ENCODE assay signal across 13 cellular contexts in genomic region chr3:127014536-127015281, GRCh38. TPM values are rescaled to one million over a fixed set of nuclear protein-coding genes. Genes with fewer than 3 reads are reported as not detected.
DNase-seq lines count a peak whose midpoint lies in the region; ATAC-seq, FAIRE-seq and TF ChIP-seq lines count a peak whose summit lies in the region.
"Had no signal": no experiment of that assay in that cellular context is flagged by ENCODE, and none has a peak within 500 bp of the region (broad histone marks: within the 10 kb centered on the region; RNA-seq: fewer than 3 reads in every experiment).

No MANE protein-coding gene starts in this region.

- peaks cover 24 to 30% of the 10 kb centered on the region in 2 experiments; a peak in 4 of 5 replicates for H3K36me3 ChIP-seq in HepG2 (replicated peaks in 1 of 2; ENCODE audit: control insufficient read depth in 1 of 2, insufficient read depth in 2 of 2, low read length in 2 of 2)
- peaks cover 0 to 5% (median 0%) of the 10 kb centered on the region in 4 donors for H3K36me3 ChIP-seq in right lobe of liver
- peaks cover 85% of the 10 kb centered on the region for H3K36me3 ChIP-seq in HUES6 (ENCODE audit: control insufficient read depth, insufficient read depth, low read length)
- H3K36me3 ChIP-seq in thoracic aorta: peaks cover 39% of the 10 kb centered on the region
- no peaks in the 10 kb centered on the region for H3K36me3 ChIP-seq in MM.1S (replicated peaks; ENCODE audit: insufficient read depth, low read length)

- H3K4me1 ChIP-seq in HepG2 (ENCODE audit: insufficient read depth, low read length) (no peaks in the 10 kb centered on the region), right lobe of liver (no peaks in the 10 kb centered on the region), HUES6 (ENCODE audit: control insufficient read depth, insufficient read depth, low read length) (no peaks in the 10 kb centered on the region), thoracic aorta (ENCODE audit: control insufficient read depth in 1 of 2, low read depth in 2 of 2) (peaks cover 41 to 72% of the 10 kb centered on the region in 2 donors), MM.1S (ENCODE audit: low read length) (no peaks in the 10 kb centered on the region)
- H3K4me1 ChIP-seq: prostate gland had no signal

- TF ChIP-seq RAD21 in HepG2 (CRISPR knock-in tag; IDR thresholded peaks at IDR 0.05): no peak

- no peak for TF ChIP-seq CTCF in HepG2 (CRISPR knock-in tag; IDR thresholded peaks at IDR 0.05)
- TF ChIP-seq CTCF in right lobe of liver (IDR thresholded peaks at IDR 0.05): no peak
- TF ChIP-seq CTCF in thoracic aorta (IDR thresholded peaks at IDR 0.05): no peak
- TF ChIP-seq CTCF in MM.1S (IDR thresholded peaks at IDR 0.05; ENCODE audit: low read length): no peak

- no peak for DNase-seq in HepG2 (ENCODE audit: low spot score)
- DNase-seq in right lobe of liver: no peak
- no peak for DNase-seq in thoracic aorta (ENCODE audit: low spot score)
- no peak for DNase-seq in left lobe of liver (ENCODE audit: low spot score)
- no peak for DNase-seq in Right ventricle myocardium inferior (ENCODE audit: missing footprints)
- no peak for DNase-seq in MM.1S
- DNase-seq: activated T-cell treated with anti-CD3 and anti-CD28 coated beads, Interleukin-2, amount 50 U/mL, for 48 hours; foreskin fibroblast; mucosa of descending colon had no signal

- BruUV-seq in HepG2 (replicated peaks; lab: Mats Ljungman, UMichigan): no TSS peak

- in situ Hi-C loops in HepG2 (cut with HindIII; ENCODE audit: extremely low pct_ligation_motif_present, low pct_unique_long_range_greater_than_20kb): no loop called here

- no peaks in the 10 kb centered on the region for H3K9me2 ChIP-seq in MM.1S (replicated peaks; ENCODE audit: insufficient read depth, low read length)

- no peak for TF ChIP-seq POLR2A in HepG2 (IDR thresholded peaks at IDR 0.05; ENCODE audit: insufficient read depth in 1 of 2, low read depth in 2 of 2, low read length in 2 of 2)
- no peak for TF ChIP-seq POLR2A in right lobe of liver (IDR thresholded peaks at IDR 0.05)

- H3K4me2 ChIP-seq in HepG2 (ENCODE audit: low read depth, low read length) (no peak overlapping the region), MM.1S (ENCODE audit: low read depth, low read length) (no peak overlapping the region)

- H3K9ac ChIP-seq in HepG2 (ENCODE audit: insufficient read depth, low read depth, low read length) (no peak overlapping the region), HUES6 (ENCODE audit: low read length) (no peak overlapping the region), MM.1S (ENCODE audit: low read length) (no peak overlapping the region)

- H3K27ac ChIP-seq in HepG2 (ENCODE audit: extremely low read length, insufficient read depth, low read length) (no peak overlapping the region), right lobe of liver (no peak overlapping the region), HUES6 (ENCODE audit: low read depth, low read length) (0 out of 2 replicates have a peak overlapping the region, but pooled peaks have one; percentile 45), thoracic aorta (peak overlapping the region; percentile 60 to 65), MM.1S (ENCODE audit: low read length) (no peak overlapping the region)
- H3K27ac ChIP-seq: prostate gland had no signal

- no peak for FAIRE-seq in HepG2 (lab: Jason Lieb, UNC)
- FAIRE-seq: A204.1 had no signal

- H2AFZ ChIP-seq in HepG2 (ENCODE audit: low read length) (no peak overlapping the region), MM.1S (ENCODE audit: low read length) (no peak overlapping the region)

- H3K4me3 ChIP-seq in HepG2 (replicated peaks in 1 of 3; ENCODE audit: insufficient read depth in 1 of 3, low read depth in 2 of 3, low read length in 3 of 3) (no peak overlapping the region), right lobe of liver (no peak overlapping the region), HUES6 (ENCODE audit: low read depth, low read length) (no peak overlapping the region), thoracic aorta (no peak overlapping the region), MM.1S (ENCODE audit: low read length) (no peak overlapping the region)
- H3K4me3 ChIP-seq: mucosa of descending colon, prostate gland had no signal

- no peak for TF ChIP-seq EP300 in HepG2 (IDR thresholded peaks at IDR 0.05; ENCODE audit: low read depth in 2 of 2, low read length in 2 of 2)
- TF ChIP-seq EP300 in HepG2 (CRISPR knock-in tag; IDR thresholded peaks at IDR 0.05; ENCODE audit: borderline replicate concordance): no peak

- ATAC-seq in HepG2: no peak
- ATAC-seq in right lobe of liver: no peak
- peak; percentile 32 for ATAC-seq in HG02623 (IDR thresholded peaks at IDR 0.05; ENCODE audit: unreplicated experiment)
- ATAC-seq in thoracic aorta (ENCODE audit: insufficient number of reproducible peaks, low FRiP score, low read depth): no peak
- ATAC-seq in left lobe of liver: no peak
- ATAC-seq in Right ventricle myocardium inferior: no peak
- ATAC-seq: mucosa of descending colon had no signal

- POLR2A ChIA-PET in HepG2 (lab: Yijun Ruan, JAX): no interaction called here

- H3K9me3 ChIP-seq in HepG2 (ENCODE audit: low read length) (no peaks in the 10 kb centered on the region), right lobe of liver (no peaks in the 10 kb centered on the region), HUES6 (ENCODE audit: control insufficient read depth, insufficient read depth, low read depth, low read length) (no peaks in the 10 kb centered on the region), thoracic aorta (no peaks in the 10 kb centered on the region), MM.1S (replicated peaks; ENCODE audit: insufficient read depth, low read length) (no peaks in the 10 kb centered on the region)
- H3K9me3 ChIP-seq: mucosa of descending colon, prostate gland had no signal

- H3K27me3 ChIP-seq in HepG2 (ENCODE audit: control insufficient read depth in 1 of 2, insufficient read depth in 2 of 2, low read length in 2 of 2): no peaks in the 10 kb centered on the region
- H3K27me3 ChIP-seq in right lobe of liver: no peaks in the 10 kb centered on the region
- no peaks in the 10 kb centered on the region for H3K27me3 ChIP-seq in HUES6 (ENCODE audit: control insufficient read depth, insufficient read depth, low read length)
- no peaks in the 10 kb centered on the region for H3K27me3 ChIP-seq in thoracic aorta (replicated peaks; ENCODE audit: insufficient read depth)
- no peaks in the 10 kb centered on the region for H3K27me3 ChIP-seq in MM.1S (replicated peaks; ENCODE audit: insufficient read depth, low read length)

- H3K79me2 ChIP-seq in HepG2 (ENCODE audit: insufficient read depth, low read length): no peaks in the 10 kb centered on the region
- H3K79me2 ChIP-seq in MM.1S (ENCODE audit: low read length): no peaks in the 10 kb centered on the region

- WGBS in HepG2 (ENCODE audit: low lambda C conversion rate): 97% methylated on average over 24 of the region's 35 CpGs
- 95% methylated on average over 4 of the region's 35 CpGs for WGBS in right lobe of liver (ENCODE audit: insufficient coverage, low coverage, low lambda C conversion rate, missing lambda C conversion rate)

- intact Hi-C loops in HepG2 (cut with micrococcal nuclease; ENCODE audit: unreplicated experiment) (no loop called here), right lobe of liver (cut with DNase I) (no loop called here), Right ventricle myocardium inferior (cut with DNase I) (no loop called here)

- CTCF ChIA-PET in HepG2 (lab: Yijun Ruan, JAX; ENCODE audit: low intra/inter-chr PET ratio, low total read pairs): no interaction called here

- no peaks in the 10 kb centered on the region for H4K20me1 ChIP-seq in HepG2 (ENCODE audit: insufficient read depth, low read length)
- no peaks in the 10 kb centered on the region for H4K20me1 ChIP-seq in MM.1S (ENCODE audit: insufficient read depth, low read length)

- no peaks in the 10 kb centered on the region for H3F3A ChIP-seq in MM.1S (ENCODE audit: insufficient read depth, low read length)

TF ChIP-seq in HepG2, 621 proteins besides CTCF, POLR2A, EP300 and RAD21:
- TF ChIP-seq RCOR2 (CRISPR knock-in tag; IDR thresholded peaks at IDR 0.05): no peak
- no peak for TF ChIP-seq ZNF576 (CRISPR knock-in tag; IDR thresholded peaks at IDR 0.05)
- no peak for TF ChIP-seq ZSCAN9 (CRISPR knock-in tag; IDR thresholded peaks at IDR 0.05; ENCODE audit: borderline replicate concordance)
- TF ChIP-seq AGO2 (optimal IDR thresholded peaks at IDR 0.05; ENCODE audit: low read depth, low read length): peak; percentile 21

RNA-seq across cellular contexts. Expression of gene PLXNA1, which starts 31.8 kb away (rescaled TPM):
- total RNA-seq in HepG2 (2016; rRNA removed; fragmentation: Illumina TruSeq; extraction: Trizol): 8.5 and 16.6 TPM in 2 replicates
- total RNA-seq in HepG2 (2016; cell fraction: cytosol; rRNA removed; fragmentation: Illumina TruSeq; extraction: Trizol; ENCODE audit: low read depth): 1.1 TPM in 2 replicates
- 7.0 and 17.7 TPM in 2 replicates for total RNA-seq in HepG2 (2016; cell fraction: insoluble cytoplasmic fraction; rRNA removed; fragmentation: Illumina TruSeq; extraction: Trizol)
- total RNA-seq in HepG2 (2016; cell fraction: membrane; rRNA removed; fragmentation: Illumina TruSeq; extraction: Trizol): 4.5 and 5.2 TPM in 2 replicates
- total RNA-seq in HepG2 (2016; cell fraction: nucleus; rRNA removed; fragmentation: Illumina TruSeq; extraction: Trizol): 21.4 and 25.4 TPM in 2 replicates
- polyA plus RNA-seq in HepG2 (2011; rRNA removed): 18.2 and 29.9 TPM in 2 replicates
- polyA plus RNA-seq in HepG2 (2011; cell fraction: cytosol; rRNA removed): 11.5 and 17.1 TPM in 2 replicates
- polyA plus RNA-seq in HepG2 (2011; cell fraction: nucleus; rRNA removed): 87.4 and 104 TPM in 2 replicates
- polyA plus RNA-seq in HepG2 (2012): 12.1 and 17.5 TPM in 2 replicates
- polyA plus RNA-seq in HepG2 (2016; cell fraction: cytosol; fragmentation: Illumina TruSeq; extraction: Trizol; ENCODE audit: low read depth): 0.60 and 0.61 TPM in 2 replicates
- 4.2 and 7.1 TPM in 2 replicates for polyA plus RNA-seq in HepG2 (2016; cell fraction: insoluble cytoplasmic fraction; fragmentation: Illumina TruSeq; extraction: Trizol; ENCODE audit: low read depth)
- 1.3 and 3.0 TPM in 2 replicates for polyA plus RNA-seq in HepG2 (2016; cell fraction: membrane; fragmentation: Illumina TruSeq; extraction: Trizol; ENCODE audit: low read depth)
- polyA plus RNA-seq in HepG2 (2016; cell fraction: nucleus; fragmentation: Illumina TruSeq; extraction: Trizol; ENCODE audit: insufficient read depth, low read depth): 40.0 and 50.7 TPM in 2 replicates
- 45.3 and 67.9 TPM in 2 replicates for polyA minus RNA-seq in HepG2 (2011; rRNA and poly(A)+ RNA removed; ENCODE audit: low replicate concordance)
- 16.4 and 17.6 TPM in 2 replicates for polyA minus RNA-seq in HepG2 (2011; cell fraction: cytosol; rRNA and poly(A)+ RNA removed)
- polyA minus RNA-seq in HepG2 (2011; cell fraction: nucleus; rRNA and poly(A)+ RNA removed): 24.8 and 26.2 TPM in 2 replicates
- total RNA-seq in right lobe of liver: 1 to 10 TPM; 2.0 to 8.7 (median 5.6) TPM
- 100 to 1,000 TPM in 1 of 2 donors, 10 to 100 TPM in 1; 70.1 to 102 TPM for total RNA-seq in thoracic aorta
- total RNA-seq in left lobe of liver: 3.4 TPM
- total RNA-seq in Right ventricle myocardium inferior: 29.6 TPM

Comparison
In these comparisons a context has a peak if more than half of its experiments do, and no peak if none do; other contexts are left out.
1. H3K27ac ChIP-seq: peak in HUES6 (single experiment) and thoracic aorta (2 of 2); none in HepG2 (single experiment), right lobe of liver (0 of 3) and MM.1S (single experiment).